ENCODE assay signal across 13 cellular contexts in genomic region chr18:29060349-29060748, GRCh38.
"Had no signal": no experiment of that assay in that cellular context is flagged by ENCODE, and none has a peak within 500 bp of the region (broad histone marks: within the 10 kb centered on the region; RNA-seq: fewer than 3 reads in every experiment).

No MANE protein-coding gene starts in this region.

- H3K27ac Mint-ChIP-seq: activated naive CD8-positive, alpha-beta T cell; neural progenitor cell had no signal

- H3K4me1 Mint-ChIP-seq: neural progenitor cell had no signal

- H2AFZ ChIP-seq: neural progenitor cell had no signal

- H3K9me3 Mint-ChIP-seq: neural progenitor cell had no signal

- ATAC-seq: activated CD4-positive, CD25-positive, alpha-beta regulatory T cell treated with anti-CD3 and anti-CD28 coated beads, Interleukin-2, amount 50 U/mL, for 24 hours had no signal

- H3K4me3 ChIP-seq: neural progenitor cell, right atrium auricular region, skin epidermis, tibial nerve had no signal

- H3K36me3 Mint-ChIP-seq: activated naive CD8-positive, alpha-beta T cell; neural progenitor cell had no signal

- H3K27me3 ChIP-seq: brain microvascular endothelial cell, neural progenitor cell, right atrium auricular region, tibial nerve had no signal

- H3K9ac ChIP-seq: neural progenitor cell had no signal

- H3K4me2 ChIP-seq: neural progenitor cell had no signal

- H3K27me3 Mint-ChIP-seq: activated naive CD8-positive, alpha-beta T cell had no signal

- H3K4me3 Mint-ChIP-seq: activated naive CD8-positive, alpha-beta T cell; neural progenitor cell had no signal

- H3K9me3 ChIP-seq: right atrium auricular region, tibial nerve had no signal

- H3K4me1 ChIP-seq: right atrium auricular region, tibial nerve had no signal

- H3K36me3 ChIP-seq: brain microvascular endothelial cell, neural progenitor cell, right atrium auricular region, tibial nerve had no signal

- H3K27ac ChIP-seq: brain microvascular endothelial cell, neural progenitor cell, right atrium auricular region, skin epidermis, tibial nerve had no signal

- DNase-seq: activated effector memory CD4-positive, alpha-beta T cell treated with Interleukin-2 at 50 U/mL for 16 hours; brain microvascular endothelial cell; dermis blood vessel endothelial cell; hippocampal formation; kidney glomerular epithelial cell; midbrain; posterior cingulate gyrus had no signal
